In the genomic region with DNA sequence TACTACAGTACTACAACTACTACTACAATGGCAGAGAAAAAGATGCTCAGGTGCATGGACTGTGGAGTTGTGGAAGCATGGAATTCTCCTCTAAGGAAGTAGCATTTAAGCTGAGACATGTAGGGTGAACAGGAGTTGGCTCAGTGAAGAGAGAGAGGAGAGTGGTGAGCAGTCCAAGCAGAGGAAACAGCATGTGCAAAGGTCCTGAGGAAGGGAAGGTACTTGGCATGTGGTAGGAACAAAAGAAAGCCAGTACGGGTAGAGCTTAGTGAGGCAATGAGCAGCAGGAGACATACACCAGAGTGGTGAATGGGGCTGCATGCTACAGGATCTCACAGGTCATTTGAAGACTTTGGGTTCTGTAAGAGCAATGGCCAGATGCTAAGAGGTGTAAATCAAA, we compare ENCODE assay signal across 29 cellular contexts. TPM values are rescaled to one million over a fixed set of nuclear protein-coding genes. Genes with fewer than 3 reads are reported as not detected.
"Had no signal": no experiment of that assay in that cellular context is flagged by ENCODE, and none has a peak within 500 bp of the region (broad histone marks: within the 10 kb centered on the region; RNA-seq: fewer than 3 reads in every experiment).

No MANE protein-coding gene starts in this region.

- H3K27ac ChIP-seq: coronary artery, dorsolateral prefrontal cortex, esophagus squamous epithelium, gastrocnemius medialis, heart right ventricle, left lung, lower lobe of right lung had no signal

- ATAC-seq: gastrocnemius medialis, heart right ventricle, left cardiac atrium, left lung, left ventricle myocardium superior, lower lobe of right lung, mucosa of descending colon had no signal

- H3K36me3 Mint-ChIP-seq: mesothelial cell of epicardium, naive B cell had no signal

- H3K4me3 ChIP-seq: coronary artery, dorsolateral prefrontal cortex, esophagus squamous epithelium, gastrocnemius medialis, heart right ventricle, left lung, lower lobe of right lung, mucosa of descending colon had no signal

- H3K4me1 ChIP-seq: esophagus squamous epithelium, gastrocnemius medialis, heart right ventricle, left lung, lower lobe of right lung had no signal

- DNase-seq: dermis blood vessel endothelial cell; dorsolateral prefrontal cortex; effector CD4-positive, alpha-beta T cell; effector memory CD4-positive, alpha-beta T cell; esophagus squamous epithelium; foreskin fibroblast; foreskin melanocyte; gastrocnemius medialis; glutamatergic neuron; head of caudate nucleus; heart right ventricle; hippocampal formation; left cardiac atrium; left lung; left ventricle myocardium superior; lower lobe of right lung; mesenchymal stem cell; mucosa of descending colon; naive B cell had no signal

- H3K4me1 Mint-ChIP-seq: mesothelial cell of epicardium, naive B cell had no signal

- H3K36me3 ChIP-seq: esophagus squamous epithelium, gastrocnemius medialis, heart right ventricle, left lung, lower lobe of right lung had no signal

- H3K9me3 Mint-ChIP-seq: mesothelial cell of epicardium had no signal

- H3K27me3 ChIP-seq: dorsolateral prefrontal cortex, esophagus squamous epithelium, gastrocnemius medialis, left lung had no signal

- H3K27ac Mint-ChIP-seq: mesothelial cell of epicardium, naive B cell had no signal

- H3K4me3 Mint-ChIP-seq: mesothelial cell of epicardium, naive B cell had no signal

- H3K9me3 ChIP-seq: esophagus squamous epithelium, gastrocnemius medialis, heart right ventricle, left lung, lower lobe of right lung, mucosa of descending colon had no signal

RNA-seq across cellular contexts. Expression of a gene that starts 41.4 kb away (rescaled TPM):
- total RNA-seq: dermis blood vessel endothelial cell, endothelial cell of umbilical vein, epithelial cell of proximal tubule, esophagus squamous epithelium, gastrocnemius medialis, glomerular endothelial cell, heart right ventricle, kidney epithelial cell, left cardiac atrium, left lung, left ventricle myocardium superior, lower leg skin, lower lobe of right lung, lung microvascular endothelial cell, mesenteric fat pad, mesothelial cell of epicardium, mucosa of descending colon, myocyte had no signal
